ENCODE assay signal across 22 cellular contexts in the genomic region with DNA sequence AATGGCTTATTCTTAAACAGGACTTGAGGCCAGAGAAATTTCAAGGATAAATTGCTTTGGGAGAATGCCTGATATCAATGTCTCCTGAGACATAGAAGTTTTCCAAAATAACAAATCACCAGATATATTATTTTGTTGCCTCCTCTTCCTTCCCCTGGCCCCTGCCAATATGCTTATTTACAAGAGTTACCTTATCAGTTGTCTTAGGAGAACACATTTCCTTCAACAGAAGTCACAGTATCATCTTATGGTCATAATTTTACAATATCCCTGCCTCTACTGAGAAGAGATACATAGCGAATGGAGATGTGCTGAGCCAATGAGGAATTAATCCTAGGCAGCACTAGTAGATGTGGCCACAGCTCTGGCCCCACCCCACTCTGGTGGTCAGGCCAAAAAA. TPM values are rescaled to one million over a fixed set of nuclear protein-coding genes. Genes with fewer than 3 reads are reported as not detected.
"Had no signal": no experiment of that assay in that cellular context is flagged by ENCODE, and none has a peak within 500 bp of the region (broad histone marks: within the 10 kb centered on the region; RNA-seq: fewer than 3 reads in every experiment).

No MANE protein-coding gene starts in this region.

- DNase-seq: activated CD4-positive, alpha-beta memory T cell treated with anti-CD3 and anti-CD28 coated beads, Interleukin-2, amount 10 ng/mL, durations not matched to agents 7 days and 5 days; activated CD4-positive, alpha-beta T cell treated with anti-CD3 and anti-CD28 coated beads, Interleukin-2, amount 50 U/mL, for 1 hour; activated CD4-positive, CD25-positive, alpha-beta regulatory T cell; activated CD8-positive, alpha-beta memory T cell treated with anti-CD3 and anti-CD28 coated beads, Interleukin-2, amount 50 U/mL, for 4 hours; activated gamma-delta T cell treated with Interleukin-2 at 50 U/mL for 16 hours; activated naive CD4-positive, alpha-beta T cell treated with anti-CD3 and anti-CD28 coated beads, Interleukin-2, amount 10 ng/mL, durations not matched to agents 7 days and 5 days; activated naive CD8-positive, alpha-beta T cell treated with anti-CD3 and anti-CD28 coated beads for 36 hours; activated T-cell treated with anti-CD3 and anti-CD28 coated beads, Interleukin-2, amount 50 U/mL, for 72 hours; MG63; MV-4-11; NCI-H1092 treated with DMSO at 0.1 percent for 48 hours; NCI-H1436; NCI-H1694 treated with DMSO at 0.1 percent for 48 hours; NCI-H2081 treated with DMSO at 0.1 percent for 48 hours; NCI-H446; NCI-H524; PC-3; SHP77 had no signal

- H3K4me3 ChIP-seq: MG63, SJSA1 had no signal

- H3K36me3 Mint-ChIP-seq: activated naive CD4-positive, alpha-beta T cell treated with anti-CD3 and anti-CD28 coated beads, Interleukin-2, amount 10 ng/mL, durations not matched to agents 7 days and 5 days; activated naive CD8-positive, alpha-beta T cell treated with anti-CD3 and anti-CD28 coated beads for 36 hours had no signal

- H3K9me3 ChIP-seq: MG63, SJSA1 had no signal

- H3K27ac ChIP-seq: SJSA1, VCaP had no signal

- H3K4me1 ChIP-seq: SJSA1 had no signal

- H3K36me3 ChIP-seq: MG63, SJSA1 had no signal

- H3K9me3 Mint-ChIP-seq: activated CD4-positive, alpha-beta memory T cell treated with anti-CD3 and anti-CD28 coated beads, Interleukin-2, amount 10 ng/mL, durations not matched to agents 7 days and 5 days; activated naive CD4-positive, alpha-beta T cell treated with anti-CD3 and anti-CD28 coated beads, Interleukin-2, amount 10 ng/mL, durations not matched to agents 7 days and 5 days; activated naive CD8-positive, alpha-beta T cell treated with anti-CD3 and anti-CD28 coated beads for 36 hours; activated T-cell treated with anti-CD3 and anti-CD28 coated beads, Interleukin-2, amount 50 U/mL, for 72 hours; activated T-helper 2 cell treated with anti-CD3 and anti-CD28 coated beads, Interferon-gamma antibody, Interleukin-2, Interleukin-4, amounts not matched to agents 10 μg/mL and 5 μg/mL and 100 μg/mL, durations not matched to agents 14 hours and 24 hours and 36 hours; T-helper 1 cell treated with Interleukin-12 subunit alpha and Interleukin-12 subunit beta and Interleukin-4 antibody, amounts not matched to agents 30 μg/mL and 1 μg/mL, for 36 hours had no signal

- H3K4me3 Mint-ChIP-seq: activated CD4-positive, alpha-beta memory T cell treated with anti-CD3 and anti-CD28 coated beads, Interleukin-2, amount 10 ng/mL, durations not matched to agents 7 days and 5 days; activated naive CD4-positive, alpha-beta T cell treated with anti-CD3 and anti-CD28 coated beads, Interleukin-2, amount 10 ng/mL, durations not matched to agents 7 days and 5 days; activated naive CD8-positive, alpha-beta T cell treated with anti-CD3 and anti-CD28 coated beads for 36 hours; activated T-cell treated with anti-CD3 and anti-CD28 coated beads, Interleukin-2, amount 50 U/mL, for 72 hours; T-helper 1 cell treated with Interleukin-12 subunit alpha and Interleukin-12 subunit beta and Interleukin-4 antibody, amounts not matched to agents 30 μg/mL and 1 μg/mL, for 36 hours had no signal

- H3K27ac Mint-ChIP-seq: activated CD4-positive, alpha-beta memory T cell treated with anti-CD3 and anti-CD28 coated beads, Interleukin-2, amount 10 ng/mL, durations not matched to agents 7 days and 5 days; activated naive CD4-positive, alpha-beta T cell treated with anti-CD3 and anti-CD28 coated beads, Interleukin-2, amount 10 ng/mL, durations not matched to agents 7 days and 5 days; activated naive CD8-positive, alpha-beta T cell treated with anti-CD3 and anti-CD28 coated beads for 36 hours; activated T-cell treated with anti-CD3 and anti-CD28 coated beads, Interleukin-2, amount 50 U/mL, for 72 hours; activated T-helper 2 cell treated with anti-CD3 and anti-CD28 coated beads, Interferon-gamma antibody, Interleukin-2, Interleukin-4, amounts not matched to agents 10 μg/mL and 5 μg/mL and 100 μg/mL, durations not matched to agents 14 hours and 24 hours and 36 hours; T-helper 1 cell treated with Interleukin-12 subunit alpha and Interleukin-12 subunit beta and Interleukin-4 antibody, amounts not matched to agents 30 μg/mL and 1 μg/mL, for 36 hours had no signal

- H3K27me3 ChIP-seq: MG63, SJSA1 had no signal

- H3K4me1 Mint-ChIP-seq: activated CD4-positive, alpha-beta memory T cell treated with anti-CD3 and anti-CD28 coated beads, Interleukin-2, amount 10 ng/mL, durations not matched to agents 7 days and 5 days; activated naive CD4-positive, alpha-beta T cell treated with anti-CD3 and anti-CD28 coated beads, Interleukin-2, amount 10 ng/mL, durations not matched to agents 7 days and 5 days; activated naive CD8-positive, alpha-beta T cell treated with anti-CD3 and anti-CD28 coated beads for 36 hours had no signal

- ATAC-seq: activated T-cell treated with anti-CD3 and anti-CD28 coated beads, Interleukin-2, amount 50 U/mL, for 72 hours; PC-3 had no signal

RNA-seq across cellular contexts. Expression of a gene that starts 43.1 kb away (rescaled TPM):
- total RNA-seq: activated CD4-positive, alpha-beta memory T cell treated with anti-CD3 and anti-CD28 coated beads, Interleukin-2, amount 10 ng/mL, durations not matched to agents 7 days and 5 days; activated naive CD8-positive, alpha-beta T cell treated with anti-CD3 and anti-CD28 coated beads for 36 hours; activated T-cell treated with anti-CD3 and anti-CD28 coated beads, Interleukin-2, amount 50 U/mL, for 72 hours; activated T-helper 2 cell treated with anti-CD3 and anti-CD28 coated beads, Interferon-gamma antibody, Interleukin-2, Interleukin-4, amounts not matched to agents 10 μg/mL and 5 μg/mL and 100 μg/mL, durations not matched to agents 14 hours and 24 hours and 36 hours; PC-3; SJSA1 had no signal
